In genomic region chr3:51280171-51280570, GRCh38 we compare ENCODE assay signal across 29 cellular contexts.
DNase-seq lines count a peak whose midpoint lies in the region; ATAC-seq and TF ChIP-seq lines count a peak whose summit lies in the region.
"Had no signal": no experiment of that assay in that cellular context is flagged by ENCODE, and none has a peak within 500 bp of the region (broad histone marks: within the 10 kb centered on the region; RNA-seq: fewer than 3 reads in every experiment).

No MANE protein-coding gene starts in this region.

- TF ChIP-seq EP300 in ovary (IDR thresholded peaks at IDR 0.05) = no peak

- no peak for ATAC-seq in aorta (ENCODE audit: low FRiP score)
- ATAC-seq: A549; CD8-positive, alpha-beta T cell; GM12878; HepG2; K562; SK-N-SH treated with all-trans-retinoic acid at 6 μM for 48 hours had no signal

- H3K4me1 ChIP-seq in breast epithelium (no peaks in the 10 kb centered on the region), ovary (ENCODE audit: insufficient read depth) (no peaks in the 10 kb centered on the region), aorta (ENCODE audit: control insufficient read depth in 1 of 2, insufficient read depth in 2 of 2, low read length in 2 of 2) (no peaks in the 10 kb centered on the region)
- H3K4me1 ChIP-seq: A549, Caco-2, SJCRH30 had no signal

- H3K9me3 ChIP-seq in breast epithelium (no peaks in the 10 kb centered on the region), ovary (no peaks in the 10 kb centered on the region), aorta (ENCODE audit: control insufficient read depth, low read length) (no peaks in the 10 kb centered on the region)
- H3K9me3 ChIP-seq: A549, Caco-2, SJCRH30 had no signal

- H3K27ac ChIP-seq in breast epithelium (no peak overlapping the region), ovary (no peak overlapping the region), aorta (ENCODE audit: low read depth in 1 of 2, low read length in 2 of 2) (no peak overlapping the region)
- H3K27ac ChIP-seq: A549, C4-2B, SJCRH30 had no signal

- no peak for TF ChIP-seq CTCF in breast epithelium (IDR thresholded peaks at IDR 0.05)
- TF ChIP-seq CTCF in ovary (IDR thresholded peaks at IDR 0.05) = no peak

- 32 to 47% (median 34%) methylated on average over 3 of the region's 3 CpGs for WGBS in ovary, 3 donors
- 65 to 68% methylated on average over 3 of the region's 3 CpGs for WGBS in aorta, 2 donors

- no peak for TF ChIP-seq POLR2A in breast epithelium (IDR thresholded peaks at IDR 0.05)
- TF ChIP-seq POLR2A in ovary (IDR thresholded peaks at IDR 0.05) = no peak

- intact Hi-C loops in head of caudate nucleus (cut with DNase I) = no loop called here
- intact Hi-C loops in breast epithelium (cut with DNase I; ENCODE audit: low total_unique reads) = no loop called here
- intact Hi-C loops in ovary (cut with DNase I) = no loop called here
- intact Hi-C loops in aorta (cut with DNase I) = no loop called here

- H3K27me3 ChIP-seq in breast epithelium = no peaks in the 10 kb centered on the region
- no peaks in the 10 kb centered on the region for H3K27me3 ChIP-seq in ovary
- H3K27me3 ChIP-seq in aorta (ENCODE audit: control insufficient read depth in 1 of 2, insufficient read depth in 2 of 2, low read length in 1 of 2) = no peaks in the 10 kb centered on the region

- DNase-seq in anterior cingulate cortex (lab: John Stamatoyannopoulos, UW) = peak in 47 of 58 donors; percentile 2 to 81 (median 37)
- DNase-seq in head of caudate nucleus = peak in 40 of 42 donors; percentile 8 to 78 (median 50)
- DNase-seq in midbrain (lab: John Stamatoyannopoulos, UW) = peak; percentile 60
- DNase-seq in putamen (ENCODE audit: low spot score) = peak; percentile 57
- DNase-seq in breast epithelium (ENCODE audit: low spot score in 2 of 2) = no peak
- no peak for DNase-seq in ovary
- no peak for DNase-seq in cerebellar nuclear complex (lab: John Stamatoyannopoulos, UW)
- DNase-seq in aorta = no peak
- DNase-seq: AML-193; Caco-2; CD8-positive, alpha-beta T cell; DMS79; EL; GDM1; H7; Kasumi-1; NCI-H1092 treated with DMSO at 0.1 percent for 48 hours; NCI-H1436; NCI-H1930; NCI-H2107; NCI-H524; NCI-H748 treated with DMSO at 0.1 percent for 48 hours; SJCRH30 had no signal

- H3K4me3 ChIP-seq in breast epithelium (no peak overlapping the region), ovary (no peak overlapping the region), aorta (ENCODE audit: low read length in 2 of 2) (no peak overlapping the region)
- H3K4me3 ChIP-seq: A549, GM12878, K562, SJCRH30 had no signal

- H3K36me3 ChIP-seq in breast epithelium (no peaks in the 10 kb centered on the region), ovary (no peaks in the 10 kb centered on the region), aorta (ENCODE audit: control insufficient read depth in 1 of 2, insufficient read depth in 2 of 2, low read length in 1 of 2) (no peaks in the 10 kb centered on the region)
- H3K36me3 ChIP-seq: SJCRH30 had no signal

Comparison
In these comparisons a context has a peak if more than half of its experiments do, and no peak if none do; other contexts are left out.
1. DNase-seq: peak in anterior cingulate cortex (47 of 58), head of caudate nucleus (40 of 42), midbrain (single experiment) and putamen (single experiment); none in breast epithelium (0 of 2), ovary (0 of 5), cerebellar nuclear complex (0 of 2) and aorta (0 of 2).